29 cellular contexts compared by ENCODE assay signal in the genomic region with DNA sequence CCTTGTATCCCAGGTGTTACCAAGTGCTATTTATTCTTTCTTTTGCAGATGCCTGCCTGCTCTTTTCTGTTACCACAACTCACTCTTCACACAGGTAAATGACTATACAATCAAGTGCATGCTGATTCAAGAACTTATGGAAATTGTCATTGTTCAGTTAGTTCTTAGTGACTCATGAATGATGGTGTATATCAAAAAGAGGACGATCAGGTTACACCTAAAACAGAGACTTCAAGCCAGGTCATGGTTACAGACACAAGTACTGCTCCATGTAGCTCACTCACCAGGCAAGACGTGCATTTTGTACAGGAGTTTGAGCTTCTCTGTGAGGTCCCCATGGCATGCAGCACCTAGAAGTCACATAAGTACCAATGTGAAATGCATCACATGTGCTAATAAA. TPM values are rescaled to one million over a fixed set of nuclear protein-coding genes. Genes with fewer than 3 reads are reported as not detected.
DNase-seq lines count a peak whose midpoint lies in the region; ATAC-seq, FAIRE-seq and TF ChIP-seq lines count a peak whose summit lies in the region.
"Had no signal": no experiment of that assay in that cellular context is flagged by ENCODE, and none has a peak within 500 bp of the region (broad histone marks: within the 10 kb centered on the region; RNA-seq: fewer than 3 reads in every experiment).

No MANE protein-coding gene starts in this region.

- H3K27ac ChIP-seq in HepG2 (ENCODE audit: extremely low read length, insufficient read depth, low read length), result no peak overlapping the region
- no peak overlapping the region for H3K27ac ChIP-seq in right lobe of liver
- no peak overlapping the region for H3K27ac ChIP-seq in mesendoderm (ENCODE audit: low read depth, low read length)
- no peak overlapping the region for H3K27ac ChIP-seq in right atrium auricular region
- H3K27ac ChIP-seq: Peyer's patch had no signal

- no peak overlapping the region for H3K18ac ChIP-seq in mesendoderm (ENCODE audit: low read length)

- ATAC-seq in HepG2 (no peak), right lobe of liver (no peak)
- ATAC-seq: CD8-positive, alpha-beta T cell; GM23338; Right ventricle myocardium inferior had no signal

- H3K56ac ChIP-seq in mesendoderm (ENCODE audit: low read length), result no peak overlapping the region

- no peak overlapping the region for H3K4me2 ChIP-seq in HepG2 (ENCODE audit: low read depth, low read length)
- H3K4me2 ChIP-seq in mesendoderm (ENCODE audit: low read length), result no peak overlapping the region
- H3K4me2 ChIP-seq: GM23338 had no signal

- H3K23ac ChIP-seq in mesendoderm (ENCODE audit: low read length), result no peak overlapping the region

- H3K79me1 ChIP-seq in mesendoderm (ENCODE audit: low read length), result no peaks in the 10 kb centered on the region

- no peak overlapping the region for H2BK15ac ChIP-seq in mesendoderm (replicated peaks; ENCODE audit: low read depth)

- H3K9ac ChIP-seq in HepG2 (ENCODE audit: insufficient read depth, low read depth, low read length), result no peak overlapping the region
- no peak overlapping the region for H3K9ac ChIP-seq in mesendoderm (ENCODE audit: low read length)

- FAIRE-seq in HepG2 (lab: Jason Lieb, UNC) (no peak), bronchial epithelial cell (lab: Jason Lieb, UNC) (peak; percentile 93)
- FAIRE-seq: GM12891 had no signal

- no peaks in the 10 kb centered on the region for H3K79me2 ChIP-seq in HepG2 (ENCODE audit: insufficient read depth, low read length)
- no peaks in the 10 kb centered on the region for H3K79me2 ChIP-seq in mesendoderm (ENCODE audit: control insufficient read depth, insufficient read depth, low read length)

- H3K9me3 ChIP-seq in HepG2 (ENCODE audit: low read length), result no peaks in the 10 kb centered on the region
- no peaks in the 10 kb centered on the region for H3K9me3 ChIP-seq in right lobe of liver
- H3K9me3 ChIP-seq in right atrium auricular region, result no peaks in the 10 kb centered on the region
- H3K9me3 ChIP-seq: HAP-1, Peyer's patch had no signal

- no peak for TF ChIP-seq RAD21 in HepG2 (CRISPR knock-in tag; IDR thresholded peaks at IDR 0.05)

- CTCF ChIA-PET in HepG2 (lab: Yijun Ruan, JAX; ENCODE audit: low intra/inter-chr PET ratio, low total read pairs), result no interaction called here

- no peaks in the 10 kb centered on the region for H3K27me3 ChIP-seq in HepG2 (ENCODE audit: control insufficient read depth in 1 of 2, insufficient read depth in 2 of 2, low read length in 2 of 2)
- H3K27me3 ChIP-seq in right lobe of liver, result no peaks in the 10 kb centered on the region
- H3K27me3 ChIP-seq in bronchial epithelial cell (ENCODE audit: control insufficient read depth, insufficient read depth, low read length), result no peaks in the 10 kb centered on the region
- H3K27me3 ChIP-seq in mesendoderm (ENCODE audit: insufficient read depth, low read length, poor library complexity), result no peaks in the 10 kb centered on the region
- H3K27me3 ChIP-seq in right atrium auricular region, result no peaks in the 10 kb centered on the region
- H3K27me3 ChIP-seq: Peyer's patch had no signal

- H3K4me1 ChIP-seq in HepG2 (ENCODE audit: insufficient read depth, low read length), result no peaks in the 10 kb centered on the region
- no peaks in the 10 kb centered on the region for H3K4me1 ChIP-seq in right lobe of liver
- peaks cover 1% of the 10 kb centered on the region for H3K4me1 ChIP-seq in mesendoderm (ENCODE audit: control insufficient read depth, low read depth, low read length)
- no peaks in the 10 kb centered on the region for H3K4me1 ChIP-seq in right atrium auricular region
- H3K4me1 ChIP-seq: HAP-1, Peyer's patch had no signal

- no peak overlapping the region for H2AFZ ChIP-seq in HepG2 (ENCODE audit: low read length)
- H2AFZ ChIP-seq: GM23338 had no signal

- BruUV-seq in HepG2 (replicated peaks; lab: Mats Ljungman, UMichigan), result no TSS peak

- peaks cover 8 to 60% of the 10 kb centered on the region in 2 experiments for H3K36me3 ChIP-seq in HepG2 (replicated peaks in 1 of 2; ENCODE audit: control insufficient read depth in 1 of 2, insufficient read depth in 2 of 2, low read length in 2 of 2)
- H3K36me3 ChIP-seq in right lobe of liver, result peaks cover 4 to 54% (median 15%) of the 10 kb centered on the region in 4 donors
- peaks cover 2% of the 10 kb centered on the region for H3K36me3 ChIP-seq in bronchial epithelial cell (ENCODE audit: control insufficient read depth, insufficient read depth, low read length)
- H3K36me3 ChIP-seq in mesendoderm (ENCODE audit: control insufficient read depth, insufficient read depth, low read length), result peaks cover 2% of the 10 kb centered on the region
- H3K36me3 ChIP-seq in right atrium auricular region, result peaks cover 23% of the 10 kb centered on the region

- peak overlapping the region; percentile 38 for H2AK5ac ChIP-seq in mesendoderm (ENCODE audit: low read length)

- 98% methylated on average over 2 of the region's 2 CpGs for WGBS in HepG2 (ENCODE audit: low lambda C conversion rate)
- WGBS in right lobe of liver (ENCODE audit: insufficient coverage, low coverage, low lambda C conversion rate, missing lambda C conversion rate), result 88% methylated on average over 2 of the region's 2 CpGs
- no CpG with 5 or more reads among the region's 2 CpGs for WGBS in mesendoderm (ENCODE audit: extremely low coverage, insufficient coverage, low lambda C conversion rate)

- no peak overlapping the region for H2BK120ac ChIP-seq in mesendoderm (ENCODE audit: low read depth, low read length)

- H3K4me3 ChIP-seq in HepG2 (replicated peaks in 1 of 3; ENCODE audit: insufficient read depth in 1 of 3, low read depth in 2 of 3, low read length in 3 of 3) (no peak overlapping the region), right lobe of liver (no peak overlapping the region), bronchial epithelial cell (ENCODE audit: low read depth, low read length) (no peak overlapping the region), mesendoderm (ENCODE audit: low read length) (no peak overlapping the region), right atrium auricular region (no peak overlapping the region)
- H3K4me3 ChIP-seq: GM23338, HAP-1, Peyer's patch had no signal

- intact Hi-C loops in HepG2 (cut with micrococcal nuclease; ENCODE audit: unreplicated experiment), result no loop called here
- intact Hi-C loops in right lobe of liver (cut with DNase I), result no loop called here

- no peak overlapping the region for H4K5ac ChIP-seq in mesendoderm (ENCODE audit: low read length)

- DNase-seq in HepG2 (ENCODE audit: low spot score) (no peak), right lobe of liver (no peak), bronchial epithelial cell (ENCODE audit: low read depth) (peak; percentile 94), mesendoderm (no peak), right atrium auricular region (ENCODE audit: low spot score) (no peak), cortex of kidney (lab: John Stamatoyannopoulos, UW) (no peak), NCI-H2171 treated with DMSO at 0.1 percent for 48 hours (lab: John Stamatoyannopoulos, UW) (no peak)
- DNase-seq: AML-193; C1 segment of cervical spinal cord; CD8-positive, alpha-beta T cell; IMR-90; MV-4-11; NCI-H1105 treated with DMSO at 0.1 percent for 48 hours; NCI-H1694; NCI-H2081; NCI-H2227 treated with DMSO at 0.1 percent for 48 hours; NCI-H510A; NCI-H748 treated with DMSO at 0.1 percent for 48 hours; NK-92 treated with Interleukin-12 subunit alpha and Interleukin-12 subunit beta, amount 100 ng/mL, for 24 hours; Peyer's patch had no signal

- TF ChIP-seq CTCF in HepG2 (CRISPR knock-in tag; IDR thresholded peaks at IDR 0.05) (no peak), right lobe of liver (IDR thresholded peaks at IDR 0.05) (no peak), bronchial epithelial cell (IDR thresholded peaks at IDR 0.05; ENCODE audit: insufficient read depth, low read length, severe bottlenecking) (no peak), right atrium auricular region (IDR thresholded peaks at IDR 0.05) (no peak)

- in situ Hi-C loops in HepG2 (cut with HindIII; ENCODE audit: extremely low pct_ligation_motif_present, low pct_unique_long_range_greater_than_20kb), result no loop called here

- no peak overlapping the region for H2BK5ac ChIP-seq in mesendoderm (ENCODE audit: low read length)

- H4K8ac ChIP-seq in mesendoderm (ENCODE audit: low read depth, low read length), result no peak overlapping the region

- POLR2A ChIA-PET in HepG2 (lab: Yijun Ruan, JAX), result no interaction called here

- no peak overlapping the region for H3K4ac ChIP-seq in mesendoderm (ENCODE audit: low read depth, low read length)

- TF ChIP-seq POLR2A in HepG2 (IDR thresholded peaks at IDR 0.05; ENCODE audit: insufficient read depth in 1 of 2, low read depth in 2 of 2, low read length in 2 of 2) (no peak), right lobe of liver (IDR thresholded peaks at IDR 0.05) (no peak)

- TF ChIP-seq EP300 in HepG2 (IDR thresholded peaks at IDR 0.05; ENCODE audit: low read depth in 2 of 2, low read length in 2 of 2), result no peak
- no peak for TF ChIP-seq EP300 in HepG2 (CRISPR knock-in tag; IDR thresholded peaks at IDR 0.05; ENCODE audit: borderline replicate concordance)

- H4K20me1 ChIP-seq in HepG2 (ENCODE audit: insufficient read depth, low read length), result no peaks in the 10 kb centered on the region

RNA-seq across cellular contexts. Expression of a gene that starts 59.3 kb away (rescaled TPM):
- 0.11 TPM in 1 of 2 replicates, not detected in the other for total RNA-seq in HepG2 (2016; rRNA removed; fragmentation: Illumina TruSeq; extraction: Trizol)
- total RNA-seq in HepG2 (2016; cell fraction: cytosol; rRNA removed; fragmentation: Illumina TruSeq; extraction: Trizol; ENCODE audit: low read depth), result not detected in 2 replicates
- total RNA-seq in HepG2 (2016; cell fraction: insoluble cytoplasmic fraction; rRNA removed; fragmentation: Illumina TruSeq; extraction: Trizol), result 0.09 and 0.21 TPM in 2 replicates
- total RNA-seq in HepG2 (2016; cell fraction: membrane; rRNA removed; fragmentation: Illumina TruSeq; extraction: Trizol), result not detected in 2 replicates
- total RNA-seq in HepG2 (2016; cell fraction: nucleus; rRNA removed; fragmentation: Illumina TruSeq; extraction: Trizol), result not detected in 2 replicates
- 0.04 and 0.11 TPM in 2 replicates for polyA plus RNA-seq in HepG2 (2011; rRNA removed)
- 0.03 TPM in 1 of 2 replicates, not detected in the other for polyA plus RNA-seq in HepG2 (2011; cell fraction: cytosol; rRNA removed)
- 0.09 TPM in 1 of 2 replicates, not detected in the other for polyA plus RNA-seq in HepG2 (2011; cell fraction: nucleus; rRNA removed)
- 0.21 TPM in 1 of 2 replicates, not detected in the other for polyA plus RNA-seq in HepG2 (2012)
- not detected in 2 replicates for polyA plus RNA-seq in HepG2 (2016; cell fraction: cytosol; fragmentation: Illumina TruSeq; extraction: Trizol; ENCODE audit: low read depth)
- polyA plus RNA-seq in HepG2 (2016; cell fraction: insoluble cytoplasmic fraction; fragmentation: Illumina TruSeq; extraction: Trizol; ENCODE audit: low read depth), result not detected in 2 replicates
- polyA plus RNA-seq in HepG2 (2016; cell fraction: membrane; fragmentation: Illumina TruSeq; extraction: Trizol; ENCODE audit: low read depth), result not detected in 2 replicates
- not detected in 2 replicates for polyA plus RNA-seq in HepG2 (2016; cell fraction: nucleus; fragmentation: Illumina TruSeq; extraction: Trizol; ENCODE audit: insufficient read depth, low read depth)
- polyA minus RNA-seq in HepG2 (2011; rRNA and poly(A)+ RNA removed; ENCODE audit: low replicate concordance), result not detected in 2 replicates
- polyA minus RNA-seq in HepG2 (2011; cell fraction: cytosol; rRNA and poly(A)+ RNA removed), result not detected in 2 replicates
- 0.52 TPM in 1 of 2 replicates, not detected in the other for polyA minus RNA-seq in HepG2 (2011; cell fraction: nucleus; rRNA and poly(A)+ RNA removed)
- total RNA-seq in right lobe of liver, result not detected
- total RNA-seq in bronchial epithelial cell, result under 0.01 TPM in 1 of 2 replicates, not detected in the other
- polyA plus RNA-seq in mesendoderm (2013, experiment 1 of 2), result 0.52 TPM
- polyA plus RNA-seq in mesendoderm (2013, experiment 2 of 2), result 0.52 TPM
- under 1 TPM in 1 of 2 donors, not detected in 1; 0.28 TPM for total RNA-seq in right atrium auricular region
- total RNA-seq: A172; CD8-positive, alpha-beta T cell; G401; IMR-90; M059J; Peyer's patch; Right ventricle myocardium inferior; SK-MEL-5 had no signal
- polyA plus RNA-seq: AG04450, GM23338, IMR-90 had no signal
